ENCODE assay signal across 9 cellular contexts in the genomic region with DNA sequence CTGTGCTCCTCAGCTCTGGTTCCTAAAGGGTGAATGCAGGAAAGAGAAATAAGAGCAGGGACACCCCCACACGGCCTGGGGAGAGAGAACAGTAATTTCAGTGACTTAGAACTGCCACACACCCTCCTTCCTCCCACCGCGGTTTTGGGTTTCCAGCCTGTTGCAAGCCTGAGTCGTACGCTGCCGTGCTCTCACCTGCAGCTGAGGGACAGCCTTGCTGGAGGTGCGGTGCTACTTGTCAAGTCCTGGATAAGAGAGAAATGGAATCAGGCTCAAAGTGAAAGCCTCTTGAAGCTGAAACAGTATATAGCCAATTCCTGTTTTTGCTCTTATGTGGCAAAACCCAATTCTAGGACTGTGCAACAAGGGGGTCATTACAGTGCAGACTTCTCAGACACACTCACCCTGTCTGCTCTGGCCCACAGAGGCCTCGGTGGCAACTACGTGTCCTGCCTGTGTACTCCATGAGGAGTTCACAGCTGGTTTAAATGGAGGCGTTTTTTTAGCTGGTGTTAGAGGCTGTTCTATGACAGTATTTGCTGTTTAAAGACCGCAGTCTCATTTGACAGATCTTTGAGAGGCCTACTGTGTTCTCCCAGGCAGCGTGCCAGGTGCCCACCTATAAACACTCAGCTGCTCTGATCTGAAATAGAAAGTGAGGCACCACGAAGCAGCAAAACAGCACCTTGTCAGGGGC.
DNase-seq lines count a peak whose midpoint lies in the region; ATAC-seq and TF ChIP-seq lines count a peak whose summit lies in the region.
"Had no signal": no experiment of that assay in that cellular context is flagged by ENCODE, and none has a peak within 500 bp of the region (broad histone marks: within the 10 kb centered on the region; RNA-seq: fewer than 3 reads in every experiment).

No MANE protein-coding gene starts in this region.

- ATAC-seq in GM18505 (IDR thresholded peaks at IDR 0.05; ENCODE audit: unreplicated experiment) (peak; percentile 58), HG02885 (IDR thresholded peaks at IDR 0.05; ENCODE audit: poor library complexity, unreplicated experiment) (peak; percentile 86)
- ATAC-seq in stimulated activated memory B cell treated with anti-CD40 and anti-IgM and Interleukin-4, amounts not matched to agents 10 μg/mL and 1 μg/mL and 100 μg/mL, for 72 hours = peak; percentile 90

- H3K27ac ChIP-seq in substantia nigra (ENCODE audit: low read depth, low read length, poor library complexity, severe bottlenecking) = no peak overlapping the region

- peak overlapping the region; percentile 39 for H3K4me3 Mint-ChIP-seq in stimulated activated memory B cell treated with anti-CD40 and anti-IgM and Interleukin-4, amounts not matched to agents 10 μg/mL and 1 μg/mL and 100 μg/mL, for 72 hours
- H3K4me3 Mint-ChIP-seq: neural crest cell had no signal

- H3K9me3 ChIP-seq in adipocyte (ENCODE audit: control insufficient read depth, low read length) = no peaks in the 10 kb centered on the region
- H3K9me3 ChIP-seq in mucosa of stomach (ENCODE audit: control insufficient read depth, low read length) = no peaks in the 10 kb centered on the region

- no peak for TF ChIP-seq POLR2A in GM18505 (IDR thresholded peaks at IDR 0.05; ENCODE audit: borderline replicate concordance, extremely low read depth, insufficient read depth, insufficient read length)

- peaks cover 15% of the 10 kb centered on the region for H3K36me3 Mint-ChIP-seq in stimulated activated memory B cell treated with anti-CD40 and anti-IgM and Interleukin-4, amounts not matched to agents 10 μg/mL and 1 μg/mL and 100 μg/mL, for 72 hours

- H3K4me1 ChIP-seq in adipocyte (ENCODE audit: control insufficient read depth, insufficient read depth, low read length) (peaks cover 26% of the 10 kb centered on the region), mucosa of stomach (ENCODE audit: control insufficient read depth, insufficient read depth, low read length) (peaks cover 23% of the 10 kb centered on the region)

- H3K36me3 ChIP-seq in adipocyte (ENCODE audit: control insufficient read depth, insufficient read depth, low read length, severe bottlenecking) (peaks cover 3% of the 10 kb centered on the region), mucosa of stomach (ENCODE audit: control insufficient read depth, insufficient read depth, low read length) (no peaks in the 10 kb centered on the region)

- H3K4me3 ChIP-seq in adipocyte (ENCODE audit: low read length) (peak overlapping the region; percentile 63), mucosa of stomach (ENCODE audit: low read length) (no peak overlapping the region)

- peak overlapping the region; percentile 72 for H3K9ac ChIP-seq in adipocyte (ENCODE audit: low read length)
- peak overlapping the region; percentile 9 for H3K9ac ChIP-seq in mucosa of stomach (ENCODE audit: low read length)

- DNase-seq in T-helper 1 cell (peak; percentile 42 to 87 (median 67)), adipocyte (ENCODE audit: low read depth) (no peak), substantia nigra (lab: John Stamatoyannopoulos, UW) (no peak), iPS-NIHi11 (ENCODE audit: low spot score) (no peak)

- no peaks in the 10 kb centered on the region for H3K27me3 Mint-ChIP-seq in stimulated activated memory B cell treated with anti-CD40 and anti-IgM and Interleukin-4, amounts not matched to agents 10 μg/mL and 1 μg/mL and 100 μg/mL, for 72 hours

- peaks cover 49% of the 10 kb centered on the region for H3K4me1 Mint-ChIP-seq in stimulated activated memory B cell treated with anti-CD40 and anti-IgM and Interleukin-4, amounts not matched to agents 10 μg/mL and 1 μg/mL and 100 μg/mL, for 72 hours

- peak overlapping the region; percentile 26 for H3K27ac Mint-ChIP-seq in stimulated activated memory B cell treated with anti-CD40 and anti-IgM and Interleukin-4, amounts not matched to agents 10 μg/mL and 1 μg/mL and 100 μg/mL, for 72 hours

- H3K9me3 Mint-ChIP-seq in stimulated activated memory B cell treated with anti-CD40 and anti-IgM and Interleukin-4, amounts not matched to agents 10 μg/mL and 1 μg/mL and 100 μg/mL, for 72 hours = no peaks in the 10 kb centered on the region
- H3K9me3 Mint-ChIP-seq: neural crest cell had no signal

- H3K27me3 ChIP-seq in adipocyte (replicated peaks; ENCODE audit: control insufficient read depth, insufficient read depth, low read length) = no peaks in the 10 kb centered on the region
- H3K27me3 ChIP-seq in mucosa of stomach (ENCODE audit: control insufficient read depth, insufficient read depth, low read length) = no peaks in the 10 kb centered on the region

Comparison
In these comparisons a context has a peak if more than half of its experiments do, and no peak if none do; other contexts are left out.
1. DNase-seq: peak in T-helper 1 cell (5 of 5); none in adipocyte (single experiment), substantia nigra (0 of 49) and iPS-NIHi11 (single experiment).
2. Peak in every context shown above with its lines, with median percentiles within 50 percentile points of each other: ATAC-seq.